In genomic region chr20:58890073-58890453, GRCh38 we compare ENCODE assay signal across 1 cellular context.
A peak's percentile ranks its signal among the peaks of the same experiment; 100 is the strongest.
TF ChIP-seq lines count a peak whose summit lies in the region.

No MANE protein-coding gene starts in this region.

TF ChIP-seq in GM12878, 131 proteins besides CTCF, POLR2A, EP300 and RAD21 (continued from another document):
- TF ChIP-seq ELK1 (IDR thresholded peaks at IDR 0.05; ENCODE audit: low read depth, low read length) (no peak), JUNB (IDR thresholded peaks at IDR 0.05) (no peak), POLR2AphosphoS5 (IDR thresholded peaks at IDR 0.05; ENCODE audit: low read length) (no peak), USF2 (IDR thresholded peaks at IDR 0.05; ENCODE audit: borderline replicate concordance, low read depth, low read length) (no peak), ZSCAN29 (IDR thresholded peaks at IDR 0.05) (no peak), EGR1 (IDR thresholded peaks at IDR 0.05; ENCODE audit: borderline replicate concordance in 1 of 2, low read depth in 2 of 2, low read length in 2 of 2) (no peak), RCOR1 (conservative IDR thresholded peaks at IDR 0.05; ENCODE audit: low read depth, low read length) (no peak), ASH2L (IDR thresholded peaks at IDR 0.05; ENCODE audit: borderline replicate concordance, low read depth) (no peak), POLR2AphosphoS2 (IDR thresholded peaks at IDR 0.05; ENCODE audit: low read depth, low read length) (0 out of 2 replicates have a peak, but pooled peaks have one; percentile 11), KAT2A (conservative IDR thresholded peaks at IDR 0.05; ENCODE audit: control insufficient read depth, low read depth, low read length) (no peak), DPF2 (IDR thresholded peaks at IDR 0.05) (no peak), ZBTB4 (CRISPR knock-in tag; IDR thresholded peaks at IDR 0.05) (no peak), STAT3 (IDR thresholded peaks at IDR 0.05; ENCODE audit: low read depth, low read length) (no peak), NRF1 (conservative IDR thresholded peaks at IDR 0.05; ENCODE audit: low read depth, low read length) (no peak), NR2C2 (IDR thresholded peaks at IDR 0.05; ENCODE audit: borderline replicate concordance, control insufficient read depth, insufficient read length, low read depth) (no peak), POU2F2 (IDR thresholded peaks at IDR 0.05; ENCODE audit: borderline replicate concordance, low read depth, low read length) (0 out of 3 replicates have a peak, but pooled peaks have one; percentile 5), MAX (IDR thresholded peaks at IDR 0.05; ENCODE audit: low read depth, low read length) (no peak), TBL1XR1 (IDR thresholded peaks at IDR 0.05; ENCODE audit: low read depth, low read length) (no peak), RUNX3 (IDR thresholded peaks at IDR 0.05; ENCODE audit: low read length) (no peak)
TF ChIP-seq in GM12878: peak in this region for 3.
